Comparison of ENCODE assay signal across 16 cellular contexts in the genomic region with DNA sequence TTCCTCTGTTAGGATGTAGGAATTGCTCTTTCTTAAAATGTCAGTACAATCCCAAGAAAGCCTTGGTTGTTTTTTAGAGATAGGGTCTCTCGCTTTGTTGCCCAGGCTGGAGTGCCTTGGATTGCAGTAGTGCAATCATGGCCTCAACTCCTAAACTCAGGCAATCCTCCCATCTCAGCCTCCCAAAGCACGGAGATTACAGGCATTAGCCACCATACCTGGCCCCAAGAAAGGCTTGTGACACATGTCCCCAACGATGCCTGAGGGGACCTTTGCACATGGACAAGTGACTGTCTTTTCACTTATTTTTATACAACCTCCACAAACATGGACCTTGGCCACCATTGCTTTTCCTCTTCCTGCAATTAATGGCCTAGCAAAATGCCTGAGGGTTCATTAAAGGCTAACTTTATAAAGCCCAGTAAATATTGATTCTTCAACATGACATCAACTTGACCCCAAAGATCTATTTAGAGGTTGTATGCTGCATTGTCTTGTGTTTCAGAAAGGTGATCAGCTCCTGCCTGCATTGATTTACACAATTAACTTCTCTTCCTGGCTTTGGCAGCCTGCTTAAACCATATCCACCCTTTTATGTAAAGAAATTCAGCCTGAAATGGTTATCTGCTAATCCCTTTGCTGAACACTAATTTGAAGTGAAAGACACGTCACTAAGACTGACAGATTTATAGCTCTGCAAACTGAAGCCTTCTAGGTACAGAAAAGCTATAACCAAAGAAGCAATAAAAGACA. TPM values are rescaled to one million over a fixed set of nuclear protein-coding genes. Genes with fewer than 3 reads are reported as not detected.
DNase-seq lines count a peak whose midpoint lies in the region; ATAC-seq and TF ChIP-seq lines count a peak whose summit lies in the region.
"Had no signal": no experiment of that assay in that cellular context is flagged by ENCODE, and none has a peak within 500 bp of the region (broad histone marks: within the 10 kb centered on the region; RNA-seq: fewer than 3 reads in every experiment).

No MANE protein-coding gene starts in this region.

- WGBS in stomach, 5 donors = 38 to 71% (median 46%) methylated on average over 4 of the region's 4 CpGs

- no peak for TF ChIP-seq EP300 in stomach (IDR thresholded peaks at IDR 0.05)

- no peak for DNase-seq in activated CD4-positive, alpha-beta T cell treated with anti-CD3 and anti-CD28 coated beads, Interleukin-2, amount 10 ng/mL, durations not matched to agents 24 days and 14 days
- no peak for DNase-seq in activated CD4-positive, alpha-beta T cell treated with anti-CD3 and anti-CD28 coated beads, Interleukin-2, amount 50 U/mL, for 1 hour
- DNase-seq in T-helper 17 cell = no peak
- DNase-seq in left colon = peak in 1 of 2 donors; percentile 45
- DNase-seq in stomach = no peak
- no peak for DNase-seq in GOT3 (lab: John Stamatoyannopoulos, UW)
- DNase-seq in putamen (ENCODE audit: low spot score) = no peak
- DNase-seq: activated CD4-positive, alpha-beta T cell treated with anti-CD3 and anti-CD28 coated beads for 1 hour; activated naive CD4-positive, alpha-beta T cell treated with anti-CD3 and anti-CD28 coated beads, Interleukin-2, amount 10 ng/mL, durations not matched to agents 7 days and 5 days; effector CD4-positive, alpha-beta T cell; GDM1; hippocampal formation; SJCRH30 had no signal

- H3K4me1 ChIP-seq in stomach = peaks cover 12 to 41% (median 24%) of the 10 kb centered on the region in 4 donors
- H3K4me1 ChIP-seq: breast epithelium had no signal

- H3K27me3 ChIP-seq in stomach = no peaks in the 10 kb centered on the region
- H3K27me3 ChIP-seq: breast epithelium, SJCRH30 had no signal

- peaks cover 47% of the 10 kb centered on the region for H3K4me1 Mint-ChIP-seq in activated CD4-positive, alpha-beta T cell treated with anti-CD3 and anti-CD28 coated beads, Interleukin-2, amount 10 ng/mL, durations not matched to agents 24 days and 14 days
- H3K4me1 Mint-ChIP-seq in T-helper 17 cell = peaks cover 28% of the 10 kb centered on the region

- intact Hi-C loops in activated CD4-positive, alpha-beta T cell treated with anti-CD3 and anti-CD28 coated beads, Interleukin-2, amount 10 ng/mL, durations not matched to agents 24 days and 14 days (cut with micrococcal nuclease) = no loop called here
- intact Hi-C loops in left colon (cut with DNase I, micrococcal nuclease) (no loop called here), stomach (cut with DNase I; ENCODE audit: low total_unique reads) (no loop called here)

- peak overlapping the region; percentile 18 for H3K27ac Mint-ChIP-seq in activated CD4-positive, alpha-beta T cell treated with anti-CD3 and anti-CD28 coated beads, Interleukin-2, amount 10 ng/mL, durations not matched to agents 24 days and 14 days
- peak overlapping the region; percentile 2 for H3K27ac Mint-ChIP-seq in T-helper 17 cell
- H3K27ac Mint-ChIP-seq: activated naive CD4-positive, alpha-beta T cell treated with anti-CD3 and anti-CD28 coated beads, Interleukin-2, amount 10 ng/mL, durations not matched to agents 7 days and 5 days; T-helper 2 cell treated with Interferon-gamma antibody and Interleukin-4, amounts not matched to agents 5 μg/mL and 100 μg/mL, for 36 hours had no signal

- H3K9me3 ChIP-seq in T-helper 17 cell (ENCODE audit: control insufficient read depth, low read length, poor library complexity, severe bottlenecking) = no peaks in the 10 kb centered on the region
- no peaks in the 10 kb centered on the region for H3K9me3 ChIP-seq in stomach
- H3K9me3 ChIP-seq: breast epithelium, SJCRH30 had no signal

- H3K36me3 ChIP-seq in stomach = peaks cover 7 to 59% (median 39%) of the 10 kb centered on the region in 4 donors
- H3K36me3 ChIP-seq: breast epithelium had no signal

- no peak for TF ChIP-seq CTCF in stomach (IDR thresholded peaks at IDR 0.05)

- no peaks in the 10 kb centered on the region for H3K27me3 Mint-ChIP-seq in activated CD4-positive, alpha-beta T cell treated with anti-CD3 and anti-CD28 coated beads, Interleukin-2, amount 10 ng/mL, durations not matched to agents 24 days and 14 days
- no peaks in the 10 kb centered on the region for H3K27me3 Mint-ChIP-seq in T-helper 17 cell
- H3K27me3 Mint-ChIP-seq: activated naive CD4-positive, alpha-beta T cell treated with anti-CD3 and anti-CD28 coated beads, Interleukin-2, amount 10 ng/mL, durations not matched to agents 7 days and 5 days had no signal

- TF ChIP-seq POLR2A in stomach (IDR thresholded peaks at IDR 0.05) = no peak

- H3K27ac ChIP-seq in stomach = peak overlapping the region; percentile 30 to 71 (median 65)
- H3K27ac ChIP-seq: breast epithelium, SJCRH30 had no signal

- peaks cover 49% of the 10 kb centered on the region for H3K36me3 Mint-ChIP-seq in activated CD4-positive, alpha-beta T cell treated with anti-CD3 and anti-CD28 coated beads, Interleukin-2, amount 10 ng/mL, durations not matched to agents 24 days and 14 days (ENCODE audit: low read depth)
- peaks cover 17% of the 10 kb centered on the region for H3K36me3 Mint-ChIP-seq in T-helper 17 cell (ENCODE audit: low read depth)

- no peak overlapping the region for H3K4me3 Mint-ChIP-seq in activated CD4-positive, alpha-beta T cell treated with anti-CD3 and anti-CD28 coated beads, Interleukin-2, amount 10 ng/mL, durations not matched to agents 24 days and 14 days
- H3K4me3 Mint-ChIP-seq in T-helper 17 cell = no peak overlapping the region
- H3K4me3 Mint-ChIP-seq: activated naive CD4-positive, alpha-beta T cell treated with anti-CD3 and anti-CD28 coated beads, Interleukin-2, amount 10 ng/mL, durations not matched to agents 7 days and 5 days; T-helper 2 cell treated with Interferon-gamma antibody and Interleukin-4, amounts not matched to agents 5 μg/mL and 100 μg/mL, for 36 hours had no signal

- no peak overlapping the region for H3K4me3 ChIP-seq in stomach
- H3K4me3 ChIP-seq: breast epithelium, SJCRH30 had no signal

- no peak for ATAC-seq in T-helper 17 cell
- ATAC-seq in left colon = peak; percentile 78
- no peak for ATAC-seq in HG02610 (IDR thresholded peaks at IDR 0.05; ENCODE audit: unreplicated experiment)

- H3K9me3 Mint-ChIP-seq in activated CD4-positive, alpha-beta T cell treated with anti-CD3 and anti-CD28 coated beads, Interleukin-2, amount 10 ng/mL, durations not matched to agents 24 days and 14 days = no peaks in the 10 kb centered on the region
- H3K9me3 Mint-ChIP-seq: activated naive CD4-positive, alpha-beta T cell treated with anti-CD3 and anti-CD28 coated beads, Interleukin-2, amount 10 ng/mL, durations not matched to agents 7 days and 5 days; T-helper 2 cell treated with Interferon-gamma antibody and Interleukin-4, amounts not matched to agents 5 μg/mL and 100 μg/mL, for 36 hours had no signal

RNA-seq across cellular contexts. Expression of a gene that starts 10.1 kb away (rescaled TPM):
- 104 and 106 TPM in 2 replicates for total RNA-seq in activated CD4-positive, alpha-beta T cell treated with anti-CD3 and anti-CD28 coated beads, Interleukin-2, amount 10 ng/mL, durations not matched to agents 24 days and 14 days
- 100 to 1,000 TPM; 603 to 772 TPM for total RNA-seq in T-helper 17 cell
- 1 to 10 TPM; 2.3 to 4.5 TPM for total RNA-seq in left colon
- 10 to 100 TPM in 3 of 5 donors, 1 to 10 TPM in 2; 1.2 to 31.7 (median 17.4) TPM for total RNA-seq in stomach
- 1 to 10 TPM; 1.1 to 2.7 (median 1.8) TPM for polyA plus RNA-seq in stomach
